Comparison of ENCODE assay signal across 8 cellular contexts in the genomic region with DNA sequence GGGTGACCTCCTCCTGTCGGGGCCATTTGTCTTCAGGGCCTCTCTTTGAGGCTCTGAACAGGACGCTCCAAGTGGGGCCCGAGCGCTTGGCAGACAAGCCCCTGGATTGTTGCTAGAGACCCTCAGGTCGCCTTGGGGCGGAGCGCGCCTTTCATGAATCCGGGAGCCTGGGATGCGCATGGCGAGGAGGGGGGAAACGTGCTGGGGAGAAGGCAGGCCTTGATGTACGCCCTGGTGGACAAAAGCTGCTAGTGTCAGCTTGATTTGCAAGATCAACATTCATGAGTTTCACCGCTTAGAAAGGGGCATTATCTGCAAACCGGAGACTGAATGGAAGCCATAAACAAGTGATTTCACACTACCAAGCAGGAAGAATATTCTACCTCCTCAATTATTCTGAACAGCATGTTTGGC.
A peak's percentile ranks its signal among the peaks of the same experiment; 100 is the strongest.
DNase-seq lines count a peak whose midpoint lies in the region; ATAC-seq, FAIRE-seq and TF ChIP-seq lines count a peak whose summit lies in the region.

No MANE protein-coding gene starts in this region.

- H3K4me1 ChIP-seq in K562 (replicated peaks in 1 of 2; ENCODE audit: control insufficient read depth in 2 of 2, insufficient read depth in 2 of 2, low read length in 2 of 2), result peaks cover 5 to 12% of the 10 kb centered on the region in 2 experiments; a peak in 3 of 5 replicates
- peaks cover 24% of the 10 kb centered on the region for H3K4me1 ChIP-seq in iPS-18a (ENCODE audit: control insufficient read depth, low read depth, low read length)
- H3K4me1 ChIP-seq in skeletal muscle tissue (ENCODE audit: control insufficient read depth in 3 of 3, insufficient read depth in 3 of 3, low read length in 3 of 3), result peaks cover 6 to 19% (median 12%) of the 10 kb centered on the region in 3 donors

- no peak for TF ChIP-seq RAD21 in K562 (CRISPR knock-in tag; conservative IDR thresholded peaks at IDR 0.05 in 1 of 2, IDR thresholded peaks at IDR 0.05 in 1 of 2)

- peak overlapping the region; percentile 79 for H3K4me2 ChIP-seq in K562 (ENCODE audit: insufficient read depth, low read length)

- no peak overlapping the region for H3K4me3 ChIP-seq in K562
- H3K4me3 ChIP-seq in iPS-18a (ENCODE audit: low read length), result peak overlapping the region; percentile 57
- peak overlapping the region; percentile 73 to 91 (median 75) for H3K4me3 ChIP-seq in skeletal muscle tissue (ENCODE audit: low read length in 3 of 3)

- FAIRE-seq in K562 (lab: Jason Lieb, UNC), result no peak

- no peak for TF ChIP-seq POLR2A in K562 (conservative IDR thresholded peaks at IDR 0.05)

- in situ Hi-C loops in K562 (cut with MboI), result no loop called here

- 23% methylated on average over 11 of the region's 15 CpGs for WGBS in K562 (ENCODE audit: insufficient coverage, low coverage, missing lambda C conversion rate)

- H3K27ac Mint-ChIP-seq in activated CD4-positive, alpha-beta T cell treated with anti-CD3 and anti-CD28 coated beads for 36 hours, result no peak overlapping the region

- H3K27ac ChIP-seq in K562 (ENCODE audit: extremely low read depth, low read depth, low read length) (no peak overlapping the region), iPS-18a (ENCODE audit: low read length) (peak overlapping the region; percentile 88), skeletal muscle tissue (ENCODE audit: low read depth, low read length) (no peak overlapping the region)

- H3K36me3 ChIP-seq in K562 (ENCODE audit: control insufficient read depth, insufficient read depth, low read length) (no peaks in the 10 kb centered on the region), iPS-18a (ENCODE audit: control insufficient read depth, low read depth, low read length) (no peaks in the 10 kb centered on the region), skeletal muscle tissue (ENCODE audit: control insufficient read depth in 3 of 3, insufficient read depth in 3 of 3, low read length in 3 of 3) (no peaks in the 10 kb centered on the region)

- peak overlapping the region; percentile 92 for H2AFZ ChIP-seq in K562 (ENCODE audit: low read depth, low read length)

- DNase-seq in activated CD4-positive, alpha-beta T cell treated with anti-CD3 and anti-CD28 coated beads for 36 hours, result peak; percentile 11
- DNase-seq in activated CD4-positive, alpha-beta T cell treated with anti-CD3 and anti-CD28 coated beads for 1 hour, result no peak
- DNase-seq in K562 (ENCODE audit: extremely low read depth in 1 of 4, low spot score in 3 of 4) (peak in 2 of 4 experiments; percentile 3 to 6), GDM1 (lab: John Stamatoyannopoulos, UW) (no peak), SW 1271 (lab: John Stamatoyannopoulos, UW) (no peak)

- H3K27me3 ChIP-seq in K562 (ENCODE audit: control insufficient read depth in 2 of 2, insufficient read depth in 2 of 2, low read length in 2 of 2) (peaks cover 0 to 8% of the 10 kb centered on the region in 2 experiments; a peak in 2 of 5 replicates), iPS-18a (ENCODE audit: control insufficient read depth, insufficient read depth, low read length) (no peaks in the 10 kb centered on the region), skeletal muscle tissue (ENCODE audit: control insufficient read depth in 3 of 3, insufficient read depth in 3 of 3, low read length in 3 of 3) (no peaks in the 10 kb centered on the region)

- intact Hi-C loops in activated CD4-positive, alpha-beta T cell treated with anti-CD3 and anti-CD28 coated beads for 36 hours (cut with DNase I, micrococcal nuclease), result loop anchor here (1.0 to 5.0 kb wide), 3 partner anchors 83 to 601 kb away; a partner anchor contains a TSS
- intact Hi-C loops in K562 (cut with micrococcal nuclease), result no loop called here

- BruUV-seq in K562 (replicated peaks; lab: Mats Ljungman, UMichigan), result no TSS peak

- no peaks in the 10 kb centered on the region for H3K36me3 Mint-ChIP-seq in activated CD4-positive, alpha-beta T cell treated with anti-CD3 and anti-CD28 coated beads for 36 hours (ENCODE audit: low read depth)

- H4K20me1 ChIP-seq in K562 (replicated peaks; ENCODE audit: control insufficient read depth, insufficient read depth, low read length), result no peaks in the 10 kb centered on the region

- H3K27me3 Mint-ChIP-seq in activated CD4-positive, alpha-beta T cell treated with anti-CD3 and anti-CD28 coated beads for 36 hours, result peaks cover 13% of the 10 kb centered on the region

- CTCF ChIA-PET in activated CD4-positive, alpha-beta T cell treated with anti-CD3 and anti-CD28 coated beads for 36 hours (lab: Charles Lee), result interaction anchor here (0.7 kb wide), 1 partner anchor 330 kb away, joined by 4 read pairs; no protein-coding TSS in a partner anchor
- CTCF ChIA-PET in K562 (lab: Yijun Ruan, JAX; ENCODE audit: low intra/inter-chr PET ratio), result no interaction called here

- no peaks in the 10 kb centered on the region for H3K9me3 ChIP-seq in K562 (replicated peaks; ENCODE audit: control insufficient read depth, insufficient read depth, low read depth, low read length)
- no peaks in the 10 kb centered on the region for H3K9me3 ChIP-seq in iPS-18a (ENCODE audit: control insufficient read depth, low read depth, low read length)
- peaks cover 0 to 3% (median 2%) of the 10 kb centered on the region in 3 donors for H3K9me3 ChIP-seq in skeletal muscle tissue (ENCODE audit: control insufficient read depth in 3 of 3, low read length in 3 of 3)

- POLR2A ChIA-PET in activated CD4-positive, alpha-beta T cell treated with anti-CD3 and anti-CD28 coated beads for 36 hours (lab: Charles Lee), result no interaction called here
- POLR2A ChIA-PET in K562 (lab: Yijun Ruan, JAX), result no interaction called here

- H3K79me2 ChIP-seq in K562 (ENCODE audit: control insufficient read depth, insufficient read depth, low read length), result no peaks in the 10 kb centered on the region

- peak; percentile 24 for ATAC-seq in activated CD4-positive, alpha-beta T cell treated with anti-CD3 and anti-CD28 coated beads for 36 hours
- peak; percentile 15 for ATAC-seq in HG03521 (IDR thresholded peaks at IDR 0.05; ENCODE audit: unreplicated experiment)
- peak; percentile 61 for ATAC-seq in K562

- H3K9me1 ChIP-seq in K562 (ENCODE audit: control insufficient read depth, insufficient read depth, low read length), result no peaks in the 10 kb centered on the region

- TF ChIP-seq EP300 in K562 (IDR thresholded peaks at IDR 0.05; ENCODE audit: low read length), result no peak

- H3K9ac ChIP-seq in K562 (ENCODE audit: insufficient read depth in 1 of 2, low read depth in 2 of 2, low read length in 2 of 2) (peak overlapping the region in 1 of 2 experiments; percentile 72; a peak in 1 of 4 replicates), iPS-18a (ENCODE audit: low read length) (peak overlapping the region; percentile 78), skeletal muscle tissue (ENCODE audit: low read depth in 1 of 3, low read length in 3 of 3) (peak overlapping the region; percentile 64 to 79 (median 78))

- H3K4me1 Mint-ChIP-seq in activated CD4-positive, alpha-beta T cell treated with anti-CD3 and anti-CD28 coated beads for 36 hours, result peaks cover 16% of the 10 kb centered on the region

- H3K9me3 Mint-ChIP-seq in activated CD4-positive, alpha-beta T cell treated with anti-CD3 and anti-CD28 coated beads for 36 hours (ENCODE audit: low read depth), result peaks cover 4% of the 10 kb centered on the region

- peak overlapping the region; percentile 74 for H3K4me3 Mint-ChIP-seq in activated CD4-positive, alpha-beta T cell treated with anti-CD3 and anti-CD28 coated beads for 36 hours

- no peak for TF ChIP-seq CTCF in K562 (IDR thresholded peaks at IDR 0.05 in 2 of 3, conservative IDR thresholded peaks at IDR 0.05 in 1 of 3; ENCODE audit: insufficient read depth in 2 of 3, low read depth in 1 of 3, low read length in 3 of 3)

TF ChIP-seq in K562, 482 proteins besides CTCF, POLR2A, EP300 and RAD21 (continues in another document):
- TF ChIP-seq NELFE (IDR thresholded peaks at IDR 0.05; ENCODE audit: insufficient read depth, insufficient read length), result no peak
